ENCODE assay signal across 1 cellular context in genomic region chr7:106176414-106177294, GRCh38.
TF ChIP-seq lines count a peak whose summit lies in the region.

No MANE protein-coding gene starts in this region.

TF ChIP-seq in K562, 482 proteins besides CTCF, POLR2A, EP300 and RAD21 (continued from another document and continues in another):
- TF ChIP-seq ZBTB33 (CRISPR knock-in tag; IDR thresholded peaks at IDR 0.05) (peak; percentile 35; the same call in 1 of the 2 replicates), PML (IDR thresholded peaks at IDR 0.05; ENCODE audit: low read length) (no peak), ZNF408 (CRISPR knock-in tag; IDR thresholded peaks at IDR 0.05; ENCODE audit: low read depth) (no peak), MNT (conservative IDR thresholded peaks at IDR 0.05) (peak; percentile 51 to 67; a peak in 3 of 4 replicates), XRCC3 (IDR thresholded peaks at IDR 0.05) (no peak), ZNF347 (CRISPR knock-in tag; IDR thresholded peaks at IDR 0.05; ENCODE audit: low read depth) (no peak), HIVEP1 (CRISPR knock-in tag; IDR thresholded peaks at IDR 0.05) (0 out of 2 replicates have a peak, but pooled peaks have one; percentile 61), GATA2 (CRISPR knock-in tag; IDR thresholded peaks at IDR 0.05) (0 out of 2 replicates have a peak, but pooled peaks have one; percentile 31), NONO (IDR thresholded peaks at IDR 0.05; ENCODE audit: low read depth in 2 of 2, low read length in 1 of 2) (peak in 1 of 2 experiments; percentile 75; a peak in 1 of 4 replicates), UBTF (IDR thresholded peaks at IDR 0.05; ENCODE audit: borderline replicate concordance in 1 of 2, low read depth in 2 of 2, low read length in 2 of 2) (0 out of 4 replicates have a peak, but pooled peaks of 1 of the 2 experiments have one; percentile 35), TEAD1 (CRISPR knock-in tag; IDR thresholded peaks at IDR 0.05) (peak; percentile 93 to 98), ZNF263 (CRISPR knock-in tag; IDR thresholded peaks at IDR 0.05; ENCODE audit: borderline replicate concordance) (no peak), RBM39 (optimal IDR thresholded peaks at IDR 0.05; ENCODE audit: low read depth, low read length) (no peak), BHLHE40 (IDR thresholded peaks at IDR 0.05; ENCODE audit: low read length) (peak; percentile 45; the same call in 1 of the 2 replicates), SRSF3 (IDR thresholded peaks at IDR 0.05; ENCODE audit: insufficient read depth, low read length) (no peak), ZNF77 (CRISPR knock-in tag; IDR thresholded peaks at IDR 0.05) (no peak), E2F5 (CRISPR knock-in tag; IDR thresholded peaks at IDR 0.05) (peak; percentile 32; the same call in 1 of the 2 replicates), MYC (IDR thresholded peaks at IDR 0.05; ENCODE audit: low read depth, low read length) (peak; percentile 85), MYC (CRISPR knock-in tag; IDR thresholded peaks at IDR 0.05; ENCODE audit: borderline replicate concordance, low read depth) (no peak), CREM (IDR thresholded peaks at IDR 0.05; ENCODE audit: low read depth) (peak; percentile 70), PRDM10 (IDR thresholded peaks at IDR 0.05; ENCODE audit: partially characterized antibody) (peak; percentile 15), SP1 (CRISPR knock-in tag; IDR thresholded peaks at IDR 0.05) (peak; percentile 68; the same call in 1 of the 2 replicates), ARID2 (IDR thresholded peaks at IDR 0.05) (peak; percentile 94), KAT7 (CRISPR knock-in tag; IDR thresholded peaks at IDR 0.05; ENCODE audit: borderline replicate concordance) (no peak), MAFF (IDR thresholded peaks at IDR 0.05; ENCODE audit: low read length) (no peak), SMAD4 (CRISPR knock-in tag; conservative IDR thresholded peaks at IDR 0.05) (peak; percentile 55; the same call in 1 of the 2 replicates), CHAMP1 (IDR thresholded peaks at IDR 0.05) (no peak), TCF15 (CRISPR knock-in tag; IDR thresholded peaks at IDR 0.05) (no peak), FOXK2 (conservative IDR thresholded peaks at IDR 0.05 in 1 of 2, IDR thresholded peaks at IDR 0.05 in 1 of 2; ENCODE audit: low read depth in 2 of 2) (no peak), HES1 (IDR thresholded peaks at IDR 0.05; ENCODE audit: low read depth) (no peak), ZNF165 (CRISPR knock-in tag; IDR thresholded peaks at IDR 0.05; ENCODE audit: borderline replicate concordance) (0 out of 2 replicates have a peak, but pooled peaks have one; percentile 83), ARNT (IDR thresholded peaks at IDR 0.05) (peak in 1 of 2 experiments; percentile 46; a peak in 1 of 4 replicates), GMEB1 (CRISPR knock-in tag; IDR thresholded peaks at IDR 0.05) (0 out of 2 replicates have a peak, but pooled peaks have one; percentile 40), TEAD4 (IDR thresholded peaks at IDR 0.05; ENCODE audit: low read length) (peak; percentile 69), TEAD4 (CRISPR knock-in tag; IDR thresholded peaks at IDR 0.05; ENCODE audit: borderline replicate concordance) (no peak), CREB3 (tag; conservative IDR thresholded peaks at IDR 0.05; ENCODE audit: low read depth) (no peak), ZNF583 (CRISPR knock-in tag; IDR thresholded peaks at IDR 0.05) (peak; percentile 58; the same call in 1 of the 2 replicates), GABPB1 (CRISPR knock-in tag; IDR thresholded peaks at IDR 0.05) (0 out of 2 replicates have a peak, but pooled peaks have one; percentile 34), ZNF589 (CRISPR knock-in tag; IDR thresholded peaks at IDR 0.05; ENCODE audit: low read depth) (peak; percentile 73; the same call in 1 of the 2 replicates)
